In genomic region chr7:100130608-100131453, GRCh38 we compare ENCODE assay signal across 8 cellular contexts. TPM values are rescaled to one million over a fixed set of nuclear protein-coding genes. Genes with fewer than 3 reads are reported as not detected.
DNase-seq lines count a peak whose midpoint lies in the region; ATAC-seq and TF ChIP-seq lines count a peak whose summit lies in the region.

No MANE protein-coding gene starts in this region.

- no peak for ATAC-seq in activated CD4-positive, CD25-positive, alpha-beta regulatory T cell treated with anti-CD3 and anti-CD28 coated beads, Interleukin-2, amount 50 U/mL, for 24 hours
- no peak for ATAC-seq in stimulated activated memory B cell treated with anti-CD40 and anti-IgM and Interleukin-4, amounts not matched to agents 10 μg/mL and 1 μg/mL and 100 μg/mL, for 72 hours

- H3K27me3 Mint-ChIP-seq in activated CD4-positive, alpha-beta T cell treated with anti-CD3 and anti-CD28 coated beads, Interleukin-2, amount 10 ng/mL, durations not matched to agents 24 days and 14 days, result no peaks in the 10 kb centered on the region
- H3K27me3 Mint-ChIP-seq in stimulated activated memory B cell treated with anti-CD40 and anti-IgM and Interleukin-4, amounts not matched to agents 10 μg/mL and 1 μg/mL and 100 μg/mL, for 72 hours, result no peaks in the 10 kb centered on the region

- H3K4me1 Mint-ChIP-seq in activated CD4-positive, alpha-beta T cell treated with anti-CD3 and anti-CD28 coated beads, Interleukin-2, amount 10 ng/mL, durations not matched to agents 24 days and 14 days, result peaks cover 19% of the 10 kb centered on the region
- peaks cover 33% of the 10 kb centered on the region for H3K4me1 Mint-ChIP-seq in stimulated activated memory B cell treated with anti-CD40 and anti-IgM and Interleukin-4, amounts not matched to agents 10 μg/mL and 1 μg/mL and 100 μg/mL, for 72 hours

- 10 to 12% methylated on average over 24 of the region's 24 CpGs for WGBS in lower leg skin, 2 donors

- no peaks in the 10 kb centered on the region for H3K9me3 Mint-ChIP-seq in activated CD4-positive, alpha-beta T cell treated with anti-CD3 and anti-CD28 coated beads, Interleukin-2, amount 10 ng/mL, durations not matched to agents 24 days and 14 days
- no peaks in the 10 kb centered on the region for H3K9me3 Mint-ChIP-seq in stimulated activated memory B cell treated with anti-CD40 and anti-IgM and Interleukin-4, amounts not matched to agents 10 μg/mL and 1 μg/mL and 100 μg/mL, for 72 hours

- TF ChIP-seq CTCF in coronary artery (IDR thresholded peaks at IDR 0.05) (peak; percentile 89), lower leg skin (IDR thresholded peaks at IDR 0.05) (peak in 2 of 3 donors; percentile 62 to 94)

- H3K27ac ChIP-seq in coronary artery, result no peak overlapping the region

- DNase-seq in activated CD4-positive, CD25-positive, alpha-beta regulatory T cell (lab: John Stamatoyannopoulos, UW), result peak; percentile 61 to 69 (median 64)
- peak; percentile 49 for DNase-seq in NCI-H2171 treated with DMSO at 0.1 percent for 48 hours (lab: John Stamatoyannopoulos, UW)
- DNase-seq in activated CD4-positive, alpha-beta T cell treated with anti-CD3 and anti-CD28 coated beads, Interleukin-2, amount 10 ng/mL, durations not matched to agents 24 days and 14 days, result peak; percentile 96
- no peak for DNase-seq in coronary artery (ENCODE audit: low spot score)
- peak; percentile 67 to 94 for DNase-seq in lower leg skin (ENCODE audit: low spot score in 2 of 2)
- DNase-seq in stimulated activated CD4-positive, alpha-beta T cell treated with anti-CD3 and anti-CD28 coated beads, TNF-alpha, amount 100 ng/mL, for 48 hours (ENCODE audit: low read depth in 3 of 3), result peak; percentile 59 to 88 (median 75)

- no peaks in the 10 kb centered on the region for H3K36me3 Mint-ChIP-seq in activated CD4-positive, alpha-beta T cell treated with anti-CD3 and anti-CD28 coated beads, Interleukin-2, amount 10 ng/mL, durations not matched to agents 24 days and 14 days (ENCODE audit: low read depth)
- H3K36me3 Mint-ChIP-seq in stimulated activated memory B cell treated with anti-CD40 and anti-IgM and Interleukin-4, amounts not matched to agents 10 μg/mL and 1 μg/mL and 100 μg/mL, for 72 hours, result no peaks in the 10 kb centered on the region

- no peak overlapping the region for H3K27ac Mint-ChIP-seq in activated CD4-positive, alpha-beta T cell treated with anti-CD3 and anti-CD28 coated beads, Interleukin-2, amount 10 ng/mL, durations not matched to agents 24 days and 14 days
- H3K27ac Mint-ChIP-seq in stimulated activated memory B cell treated with anti-CD40 and anti-IgM and Interleukin-4, amounts not matched to agents 10 μg/mL and 1 μg/mL and 100 μg/mL, for 72 hours, result no peak overlapping the region

- intact Hi-C loops in activated CD4-positive, alpha-beta T cell treated with anti-CD3 and anti-CD28 coated beads, Interleukin-2, amount 10 ng/mL, durations not matched to agents 24 days and 14 days (cut with micrococcal nuclease), result loop anchor here (1.0 kb wide), 2 partner anchors 137 to 213 kb away; no protein-coding TSS in a partner anchor
- intact Hi-C loops in lower leg skin (cut with DNase I; ENCODE audit: low total_unique reads), result loop anchor here (10.0 kb wide), 1 partner anchor 74 kb away; no protein-coding TSS in a partner anchor

- peak overlapping the region; percentile 63 for H3K4me3 Mint-ChIP-seq in activated CD4-positive, alpha-beta T cell treated with anti-CD3 and anti-CD28 coated beads, Interleukin-2, amount 10 ng/mL, durations not matched to agents 24 days and 14 days
- no peak overlapping the region for H3K4me3 Mint-ChIP-seq in stimulated activated memory B cell treated with anti-CD40 and anti-IgM and Interleukin-4, amounts not matched to agents 10 μg/mL and 1 μg/mL and 100 μg/mL, for 72 hours

- TF ChIP-seq POLR2A in lower leg skin (IDR thresholded peaks at IDR 0.05), result no peak

- H3K4me3 ChIP-seq in coronary artery, result peak overlapping the region; percentile 53
- H3K4me3 ChIP-seq in lower leg skin (ENCODE audit: low read depth, poor library complexity, severe bottlenecking), result no peak overlapping the region

RNA-seq across cellular contexts. Expression of gene MBLAC1, which starts 4.1 kb away (rescaled TPM):
- 3.0 and 3.5 TPM in 2 replicates for total RNA-seq in activated CD4-positive, alpha-beta T cell treated with anti-CD3 and anti-CD28 coated beads, Interleukin-2, amount 10 ng/mL, durations not matched to agents 24 days and 14 days
- 1 to 10 TPM; 1.6 to 8.7 (median 6.0) TPM for total RNA-seq in lower leg skin

RNA-seq across cellular contexts. Expression of gene CNPY4, which starts 11.4 kb away (rescaled TPM):
- total RNA-seq in activated CD4-positive, alpha-beta T cell treated with anti-CD3 and anti-CD28 coated beads, Interleukin-2, amount 10 ng/mL, durations not matched to agents 24 days and 14 days, result 16.2 and 17.0 TPM in 2 replicates
- total RNA-seq in lower leg skin, result 1 to 10 TPM; 3.8 to 8.4 (median 6.5) TPM

RNA-seq across cellular contexts. Expression of gene TAF6, which starts 11.7 kb away (rescaled TPM):
- total RNA-seq in activated CD4-positive, alpha-beta T cell treated with anti-CD3 and anti-CD28 coated beads, Interleukin-2, amount 10 ng/mL, durations not matched to agents 24 days and 14 days, result 68.4 and 71.5 TPM in 2 replicates
- total RNA-seq in lower leg skin, result 10 to 100 TPM; 37.1 to 74.3 (median 42.1) TPM

RNA-seq across cellular contexts. Expression of gene LAMTOR4, which starts 17.9 kb away (rescaled TPM):
- total RNA-seq in activated CD4-positive, alpha-beta T cell treated with anti-CD3 and anti-CD28 coated beads, Interleukin-2, amount 10 ng/mL, durations not matched to agents 24 days and 14 days, result 123 and 126 TPM in 2 replicates
- 100 to 1,000 TPM; 601 to 803 (median 717) TPM for total RNA-seq in lower leg skin

RNA-seq across cellular contexts. Expression of gene TRAPPC14, which starts 27.7 kb away (rescaled TPM):
- 31.7 and 39.2 TPM in 2 replicates for total RNA-seq in activated CD4-positive, alpha-beta T cell treated with anti-CD3 and anti-CD28 coated beads, Interleukin-2, amount 10 ng/mL, durations not matched to agents 24 days and 14 days
- 10 to 100 TPM; 20.8 to 46.5 (median 25.2) TPM for total RNA-seq in lower leg skin
